1 cellular context compared by ENCODE assay signal in genomic region chr2:73832905-73833304, GRCh38.
A peak's percentile ranks its signal among the peaks of the same experiment; 100 is the strongest.
TF ChIP-seq lines count a peak whose summit lies in the region.

No MANE protein-coding gene starts in this region.

TF ChIP-seq in GM12878, 131 proteins besides CTCF, POLR2A, EP300 and RAD21:
- TF ChIP-seq POLR2AphosphoS5 (IDR thresholded peaks at IDR 0.05; ENCODE audit: low read length) = peak; percentile 49; the same call in 1 of the 2 replicates
- TF ChIP-seq SRF (IDR thresholded peaks at IDR 0.05; ENCODE audit: low read depth in 2 of 2, low read length in 2 of 2) = peak; percentile 84 to 98
- peak; percentile 35 for TF ChIP-seq SP1 (IDR thresholded peaks at IDR 0.05; ENCODE audit: low read depth, low read length)
- no peak for TF ChIP-seq DPF2 (IDR thresholded peaks at IDR 0.05)
- peak; percentile 52; the same call in 1 of the 2 replicates for TF ChIP-seq MEF2A (IDR thresholded peaks at IDR 0.05; ENCODE audit: insufficient read depth, low read depth, low read length)
- TF ChIP-seq LARP7 (IDR thresholded peaks at IDR 0.05) = no peak
